ENCODE assay signal across 20 cellular contexts in the genomic region with DNA sequence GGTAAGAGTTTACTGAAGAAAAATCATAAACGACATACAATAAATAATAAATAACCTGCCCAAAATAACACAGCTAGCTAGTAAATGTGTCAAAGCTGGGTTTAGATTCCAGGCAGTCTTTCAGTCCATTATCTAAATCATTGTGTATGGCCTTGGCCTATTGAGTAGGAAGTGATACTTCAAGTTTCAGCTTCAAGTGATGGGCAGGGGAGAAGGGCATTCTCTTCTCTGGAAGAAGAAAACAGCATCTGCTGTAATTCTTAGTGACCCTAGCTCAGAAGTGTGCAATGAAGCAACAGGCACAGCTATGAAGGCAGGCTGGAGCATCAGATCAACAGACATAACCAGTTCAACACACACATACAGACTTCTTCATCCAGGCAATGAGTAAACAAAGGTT.
"Had no signal": no experiment of that assay in that cellular context is flagged by ENCODE, and none has a peak within 500 bp of the region (broad histone marks: within the 10 kb centered on the region; RNA-seq: fewer than 3 reads in every experiment).

No MANE protein-coding gene starts in this region.

- H3K27me3 Mint-ChIP-seq: natural killer cell treated with Interleukin-12 subunit alpha and Interleukin-12 subunit beta and Interleukin-15 and Interleukin-18, amount 100 ng/mL, for 72 hours had no signal

- ATAC-seq: activated CD4-positive, CD25-positive, alpha-beta regulatory T cell treated with anti-CD3 and anti-CD28 coated beads, Interleukin-2, amount 50 U/mL, for 24 hours; activated naive CD4-positive, alpha-beta T cell treated with anti-CD3 and anti-CD28 coated beads, Interleukin-2, amount 50 U/mL, for 72 hours; esophagus mucosa; left ventricle myocardium superior; natural killer cell treated with Interleukin-12 subunit alpha and Interleukin-12 subunit beta and Interleukin-15 and Interleukin-18, amount 100 ng/mL, for 72 hours had no signal

- H3K36me3 Mint-ChIP-seq: natural killer cell treated with Interleukin-12 subunit alpha and Interleukin-12 subunit beta and Interleukin-15 and Interleukin-18, amount 100 ng/mL, for 72 hours had no signal

- H3K27ac ChIP-seq: adrenal gland, breast epithelium, thyroid gland had no signal

- H3K9me3 Mint-ChIP-seq: natural killer cell treated with Interleukin-12 subunit alpha and Interleukin-12 subunit beta and Interleukin-15 and Interleukin-18, amount 100 ng/mL, for 72 hours had no signal

- DNase-seq: activated CD8-positive, alpha-beta memory T cell treated with anti-CD3 and anti-CD28 coated beads for 24 hours; activated CD8-positive, alpha-beta memory T cell treated with anti-CD3 and anti-CD28 coated beads, Interleukin-2, amount 50 U/mL, for 48 hours; activated gamma-delta T cell treated with Interleukin-2 at 50 U/mL for 16 hours; adrenal gland; cerebellar nuclear complex; cortex of kidney; effector CD8-positive, alpha-beta T cell; left ventricle myocardium superior; mesenchymal stem cell; nucleus accumbens; posterior cingulate gyrus; retina; stimulated activated naive CD4-positive, alpha-beta T cell treated with Interleukin-2 at 50 U/mL for 16 hours; T1000; thyroid gland had no signal

- H3K4me3 Mint-ChIP-seq: natural killer cell treated with Interleukin-12 subunit alpha and Interleukin-12 subunit beta and Interleukin-15 and Interleukin-18, amount 100 ng/mL, for 72 hours had no signal

- H3K27ac Mint-ChIP-seq: natural killer cell treated with Interleukin-12 subunit alpha and Interleukin-12 subunit beta and Interleukin-15 and Interleukin-18, amount 100 ng/mL, for 72 hours had no signal
